Comparison of ENCODE assay signal across 17 cellular contexts in the genomic region with DNA sequence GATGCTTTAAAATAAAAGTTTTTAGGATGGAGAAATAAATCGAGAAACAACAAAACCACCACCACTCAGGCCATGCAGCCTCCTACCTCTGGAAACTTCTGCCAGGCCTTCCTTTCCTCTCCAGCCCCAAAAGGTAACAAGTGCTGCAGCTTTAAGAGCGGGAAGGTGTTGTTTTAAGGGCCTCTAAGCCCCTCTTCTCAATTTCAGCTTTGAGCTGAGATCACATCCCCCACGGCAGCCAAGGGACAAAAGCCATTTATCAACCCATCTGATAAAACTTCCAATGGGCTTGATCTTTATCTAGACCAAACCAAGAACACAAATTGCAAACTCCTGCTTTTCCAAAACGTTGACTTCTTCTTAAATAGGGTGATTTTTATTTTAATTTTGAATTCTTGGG. TPM values are rescaled to one million over a fixed set of nuclear protein-coding genes. Genes with fewer than 3 reads are reported as not detected.
DNase-seq lines count a peak whose midpoint lies in the region; ATAC-seq, FAIRE-seq and TF ChIP-seq lines count a peak whose summit lies in the region.
"Had no signal": no experiment of that assay in that cellular context is flagged by ENCODE, and none has a peak within 500 bp of the region (broad histone marks: within the 10 kb centered on the region; RNA-seq: fewer than 3 reads in every experiment).

No MANE protein-coding gene starts in this region.

- WGBS in right cardiac atrium: 70% methylated on average over 4 of the region's 4 CpGs
- 72 to 73% methylated on average over 4 of the region's 4 CpGs for WGBS in pancreas, 2 donors

- no peak for FAIRE-seq in pancreas (lab: Jason Lieb, UNC)
- FAIRE-seq: bronchial epithelial cell, TTC549, urothelium cell line had no signal

- POLR2A ChIA-PET in A673 (lab: Charles Lee; ENCODE audit: low non-redundant PET): no interaction called here

- H3K4me1 Mint-ChIP-seq in activated naive CD4-positive, alpha-beta T cell treated with anti-CD3 and anti-CD28 coated beads for 36 hours (ENCODE audit: low read depth): peaks cover 15% of the 10 kb centered on the region

- ATAC-seq in right cardiac atrium (no peak), pancreas (no peak), HG03039 (IDR thresholded peaks at IDR 0.05; ENCODE audit: unreplicated experiment) (no peak), HG02884 (IDR thresholded peaks at IDR 0.05; ENCODE audit: unreplicated experiment) (no peak)
- ATAC-seq: activated CD8-positive, alpha-beta T cell treated with anti-CD3 and anti-CD28 coated beads, Interleukin-2, amount 10 ng/mL, durations not matched to agents 7 days and 5 days had no signal

- H3K27ac ChIP-seq in A673 (ENCODE audit: low read depth, low read length, poor library complexity, severe bottlenecking): no peak overlapping the region
- H3K27ac ChIP-seq in SK-N-MC: peak overlapping the region; percentile 83; the same call in 1 of the 2 replicates
- no peak overlapping the region for H3K27ac ChIP-seq in right cardiac atrium (ENCODE audit: low read length)
- no peak overlapping the region for H3K27ac ChIP-seq in pancreas

- peaks cover 13% of the 10 kb centered on the region for H3K4me1 ChIP-seq in A673 (ENCODE audit: insufficient read depth, low read length, poor library complexity, severe bottlenecking)
- no peaks in the 10 kb centered on the region for H3K4me1 ChIP-seq in right cardiac atrium (ENCODE audit: control insufficient read depth, insufficient read depth, low read length)
- no peaks in the 10 kb centered on the region for H3K4me1 ChIP-seq in pancreas

- H3K9me3 ChIP-seq in A673 (ENCODE audit: low read depth, low read length, poor library complexity, severe bottlenecking): no peaks in the 10 kb centered on the region
- H3K9me3 ChIP-seq in SK-N-MC (ENCODE audit: low read depth, low read length): no peaks in the 10 kb centered on the region
- H3K9me3 ChIP-seq in right cardiac atrium (ENCODE audit: control insufficient read depth, low read length): no peaks in the 10 kb centered on the region
- H3K9me3 ChIP-seq in pancreas: no peaks in the 10 kb centered on the region

- H3K27ac Mint-ChIP-seq in activated naive CD4-positive, alpha-beta T cell treated with anti-CD3 and anti-CD28 coated beads for 36 hours: no peak overlapping the region
- H3K27ac Mint-ChIP-seq: activated CD8-positive, alpha-beta T cell treated with anti-CD3 and anti-CD28 coated beads, Interleukin-2, amount 10 ng/mL, durations not matched to agents 7 days and 5 days had no signal

- H3K4me3 ChIP-seq in A673 (ENCODE audit: low read depth, low read length, poor library complexity, severe bottlenecking) (peak overlapping the region; percentile 64), SK-N-MC (no peak overlapping the region), right cardiac atrium (ENCODE audit: low read length) (peak overlapping the region; percentile 57), pancreas (peak overlapping the region in 3 of 4 donors; percentile 52 to 65 (median 62))

- no peak overlapping the region for H3K4me3 Mint-ChIP-seq in activated naive CD4-positive, alpha-beta T cell treated with anti-CD3 and anti-CD28 coated beads for 36 hours
- H3K4me3 Mint-ChIP-seq: activated CD8-positive, alpha-beta T cell treated with anti-CD3 and anti-CD28 coated beads, Interleukin-2, amount 10 ng/mL, durations not matched to agents 7 days and 5 days had no signal

- H3K27me3 ChIP-seq in A673 (replicated peaks; ENCODE audit: insufficient read depth, low read depth, low read length, poor library complexity) (no peaks in the 10 kb centered on the region), right cardiac atrium (ENCODE audit: control insufficient read depth, insufficient read depth) (no peaks in the 10 kb centered on the region), pancreas (no peaks in the 10 kb centered on the region)

- no TSS peak for BruUV-seq in A673 (replicated peaks; lab: Mats Ljungman, UMichigan)

- intact Hi-C loops in A673 (cut with micrococcal nuclease; ENCODE audit: unreplicated experiment) (no loop called here), right cardiac atrium (cut with DNase I) (no loop called here), pancreas (cut with DNase I) (no loop called here)
- intact Hi-C loops in activated naive CD4-positive, alpha-beta T cell treated with anti-CD3 and anti-CD28 coated beads for 36 hours (cut with micrococcal nuclease): no loop called here

- TF ChIP-seq CTCF in A673 (conservative IDR thresholded peaks at IDR 0.05; ENCODE audit: low read depth, low read length) (no peak), pancreas (IDR thresholded peaks at IDR 0.05) (no peak)

- H3K9ac ChIP-seq in SK-N-MC (ENCODE audit: insufficient read length): no peak overlapping the region

- DNase-seq in A673 (ENCODE audit: low spot score): no peak
- DNase-seq in SK-N-MC (ENCODE audit: low read depth, low spot score): no peak
- DNase-seq in right cardiac atrium: no peak
- DNase-seq in pancreas: no peak
- no peak for DNase-seq in activated naive CD4-positive, alpha-beta T cell treated with anti-CD3 and anti-CD28 coated beads for 36 hours
- no peak for DNase-seq in NCI-H524 treated with DMSO at 0.1 percent for 48 hours (lab: John Stamatoyannopoulos, UW)
- DNase-seq: activated CD8-positive, alpha-beta T cell treated with anti-CD3 and anti-CD28 coated beads, Interleukin-2, amount 10 ng/mL, durations not matched to agents 7 days and 5 days; activated gamma-delta T cell; erythroblast; NCI-H187 treated with DMSO at 0.1 percent for 48 hours; SHP77 treated with DMSO at 0.1 percent for 48 hours had no signal

- no peaks in the 10 kb centered on the region for H3K36me3 ChIP-seq in A673 (ENCODE audit: insufficient read depth, low read length, poor library complexity, severe bottlenecking)
- H3K36me3 ChIP-seq in SK-N-MC (ENCODE audit: insufficient read depth, low read length): no peaks in the 10 kb centered on the region
- H3K36me3 ChIP-seq in pancreas: no peaks in the 10 kb centered on the region

- no peaks in the 10 kb centered on the region for H3K9me3 Mint-ChIP-seq in activated naive CD4-positive, alpha-beta T cell treated with anti-CD3 and anti-CD28 coated beads for 36 hours

- CTCF ChIA-PET in A673 (lab: Charles Lee): no interaction called here
- CTCF ChIA-PET in activated naive CD4-positive, alpha-beta T cell treated with anti-CD3 and anti-CD28 coated beads for 36 hours (lab: Charles Lee): interaction anchor here (2.4 kb wide), 1 partner anchor 17 kb away, joined by 12 read pairs; no protein-coding TSS in a partner anchor

- H3K27me3 Mint-ChIP-seq in activated naive CD4-positive, alpha-beta T cell treated with anti-CD3 and anti-CD28 coated beads for 36 hours (ENCODE audit: low read depth): peaks cover 30% of the 10 kb centered on the region

- H3K36me3 Mint-ChIP-seq in activated naive CD4-positive, alpha-beta T cell treated with anti-CD3 and anti-CD28 coated beads for 36 hours (ENCODE audit: low read depth): no peaks in the 10 kb centered on the region

RNA-seq across cellular contexts. Expression of a gene that starts 18.1 kb away (rescaled TPM):
- total RNA-seq in A673 (2021) (5.0 and 8.3 TPM in 2 replicates), right cardiac atrium (10 to 100 TPM in 3 of 4 donors, 1 to 10 TPM in 1; 9.2 to 16.4 (median 12.8) TPM), pancreas (10 to 100 TPM in 2 of 6 donors, 1 to 10 TPM in 4; 3.7 to 14.3 (median 8.0) TPM)
- polyA plus RNA-seq in right cardiac atrium (10.8 TPM), pancreas (1 to 10 TPM; 6.0 to 6.3 TPM)
- under 1 TPM; 0.47 to 0.69 TPM for total RNA-seq in activated naive CD4-positive, alpha-beta T cell treated with anti-CD3 and anti-CD28 coated beads for 36 hours
- total RNA-seq: activated CD8-positive, alpha-beta T cell treated with anti-CD3 and anti-CD28 coated beads, Interleukin-2, amount 10 ng/mL, durations not matched to agents 7 days and 5 days; LHCN-M2 had no signal
